ENCODE assay signal across 16 cellular contexts in the genomic region with DNA sequence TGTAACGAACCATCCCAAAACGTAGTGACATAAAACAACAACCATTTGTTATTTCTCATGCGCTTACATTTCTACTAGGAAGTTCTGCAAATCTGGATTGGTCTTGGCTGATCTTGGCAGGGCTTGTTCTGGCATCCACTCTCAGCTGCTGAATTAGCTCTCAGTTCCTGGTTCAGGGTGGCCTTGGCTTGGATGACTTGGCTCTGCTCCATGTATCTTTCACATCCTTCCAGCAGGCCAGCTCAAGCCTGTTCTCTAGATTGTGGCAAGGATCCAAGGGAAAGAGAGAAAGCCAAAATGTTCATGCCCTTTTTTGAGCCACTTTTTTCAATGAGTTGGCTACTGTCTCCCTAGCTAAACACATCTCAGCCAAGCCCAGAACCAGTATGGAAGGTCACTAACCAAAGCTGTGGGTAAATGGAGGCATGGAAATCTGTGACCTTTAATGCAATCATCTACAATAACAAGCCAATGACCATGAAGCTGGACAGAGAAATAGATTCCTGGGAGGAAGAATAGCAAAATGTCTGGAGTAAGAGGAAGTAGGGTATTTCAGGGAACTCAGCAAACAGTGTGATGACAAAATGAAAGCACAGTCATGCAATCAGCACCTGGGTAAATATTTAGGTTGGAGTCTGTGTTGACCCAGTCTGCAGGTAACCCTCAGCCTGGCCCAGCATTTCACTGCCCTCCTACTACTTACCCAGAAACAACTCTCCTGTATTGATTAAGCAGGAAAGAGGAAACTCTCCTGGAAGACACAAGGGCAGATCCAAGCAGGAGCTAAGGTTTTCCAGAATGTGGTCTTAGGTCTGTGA. TPM values are rescaled to one million over a fixed set of nuclear protein-coding genes. Genes with fewer than 3 reads are reported as not detected.
DNase-seq lines count a peak whose midpoint lies in the region; ATAC-seq and TF ChIP-seq lines count a peak whose summit lies in the region.
"Had no signal": no experiment of that assay in that cellular context is flagged by ENCODE, and none has a peak within 500 bp of the region (broad histone marks: within the 10 kb centered on the region; RNA-seq: fewer than 3 reads in every experiment).

No MANE protein-coding gene starts in this region.

- no peak overlapping the region for H3K9ac ChIP-seq in neural progenitor cell
- H3K9ac ChIP-seq: BLaER1 treated with 17β-estradiol and CSF1 and Interleukin-3, amounts not matched to agents 10 nM and 100 nM; KMS-11 had no signal

- no peak overlapping the region for H3K27ac ChIP-seq in neural progenitor cell
- H3K27ac ChIP-seq: BLaER1 treated with 17β-estradiol and CSF1 and Interleukin-3, amounts not matched to agents 10 nM and 100 nM; KMS-11 had no signal

- no peak overlapping the region for H3K4me2 ChIP-seq in neural progenitor cell
- H3K4me2 ChIP-seq: BLaER1 treated with 17β-estradiol and CSF1 and Interleukin-3, amounts not matched to agents 10 nM and 100 nM; KMS-11 had no signal

- H3F3A ChIP-seq in neural progenitor cell (ENCODE audit: low read depth), result no peaks in the 10 kb centered on the region

- no peak overlapping the region for H3K4me3 Mint-ChIP-seq in neural progenitor cell
- no peak overlapping the region for H3K4me3 Mint-ChIP-seq in WTC11

- H3K27ac Mint-ChIP-seq in neural progenitor cell (no peak overlapping the region), WTC11 (no peak overlapping the region)

- H3K4me3 ChIP-seq in neural progenitor cell, result no peak overlapping the region
- H3K4me3 ChIP-seq: BLaER1 treated with 17β-estradiol and CSF1 and Interleukin-3, amounts not matched to agents 10 nM and 100 nM had no signal

- H3K4me1 Mint-ChIP-seq in neural progenitor cell, result no peaks in the 10 kb centered on the region
- no peaks in the 10 kb centered on the region for H3K4me1 Mint-ChIP-seq in WTC11

- H2AFZ ChIP-seq in neural progenitor cell (replicated peaks), result no peak overlapping the region

- H3K36me3 Mint-ChIP-seq in neural progenitor cell (no peaks in the 10 kb centered on the region), WTC11 (no peaks in the 10 kb centered on the region)

- no peaks in the 10 kb centered on the region for H3K79me2 ChIP-seq in neural progenitor cell (ENCODE audit: low read depth)

- CTCF ChIA-PET in WTC11 (lab: Charles Lee), result interaction anchor here (0.8 to 0.9 kb wide), 2 partner anchors 11 to 40 kb away, joined by 4 to 5 read pairs; no protein-coding TSS in a partner anchor

- no peaks in the 10 kb centered on the region for H3K36me3 ChIP-seq in neural progenitor cell
- H3K36me3 ChIP-seq: BLaER1 treated with 17β-estradiol and CSF1 and Interleukin-3, amounts not matched to agents 10 nM and 100 nM had no signal

- no peaks in the 10 kb centered on the region for H3K9me3 ChIP-seq in neural progenitor cell (ENCODE audit: low read depth)

- no peaks in the 10 kb centered on the region for H3K27me3 ChIP-seq in neural progenitor cell
- H3K27me3 ChIP-seq: BLaER1 treated with 17β-estradiol and CSF1 and Interleukin-3, amounts not matched to agents 10 nM and 100 nM had no signal

- ATAC-seq in WTC11 (no peak), GM21737 (IDR thresholded peaks at IDR 0.05; ENCODE audit: unreplicated experiment) (no peak)

- H3K27me3 Mint-ChIP-seq in neural progenitor cell (ENCODE audit: insufficient read depth, low read depth) (no peaks in the 10 kb centered on the region), WTC11 (ENCODE audit: low read depth) (no peaks in the 10 kb centered on the region; the same call in 1 of the 2 replicates)

- POLR2A ChIA-PET in WTC11 (lab: Charles Lee), result no interaction called here

- H3K9me3 Mint-ChIP-seq in neural progenitor cell (no peaks in the 10 kb centered on the region), WTC11 (peaks cover 3% of the 10 kb centered on the region; the same call in 1 of the 2 replicates)

- no peaks in the 10 kb centered on the region for H4K20me1 ChIP-seq in neural progenitor cell (ENCODE audit: low read depth)
- H4K20me1 ChIP-seq: BLaER1 treated with 17β-estradiol and CSF1 and Interleukin-3, amounts not matched to agents 10 nM and 100 nM had no signal

- no peak for TF ChIP-seq CTCF in neural progenitor cell (IDR thresholded peaks at IDR 0.05)
- TF ChIP-seq CTCF in WTC11 (IDR thresholded peaks at IDR 0.05), result no peak

- no peaks in the 10 kb centered on the region for H3K4me1 ChIP-seq in neural progenitor cell
- H3K4me1 ChIP-seq: BLaER1 treated with 17β-estradiol and CSF1 and Interleukin-3, amounts not matched to agents 10 nM and 100 nM had no signal

- DNase-seq in DMS53 treated with DMSO at 0.1 percent for 48 hours (lab: John Stamatoyannopoulos, UW; ENCODE audit: unreplicated experiment), result peak; percentile 94
- peak; percentile 85 for DNase-seq in NCI-H2196 (lab: John Stamatoyannopoulos, UW; ENCODE audit: unreplicated experiment)
- peak; percentile 83 to 97 for DNase-seq in cerebellar nuclear complex (lab: John Stamatoyannopoulos, UW)
- peak; percentile 79 for DNase-seq in mucosa of gallbladder (ENCODE audit: low spot score)
- DNase-seq in neural progenitor cell (ENCODE audit: low spot score), result no peak
- DNase-seq in WTC11 (ENCODE audit: low spot score), result no peak
- no peak for DNase-seq in KG1 (lab: John Stamatoyannopoulos, UW)
- DNase-seq: activated CD8-positive, alpha-beta memory T cell treated with anti-CD3 and anti-CD28 coated beads, Interleukin-2, amount 50 U/mL, for 4 hours; erythroblast; kidney glomerular epithelial cell; OCI-M1; stimulated activated CD4-positive, alpha-beta T cell treated with anti-CD3 and anti-CD28 coated beads, Interleukin-2, amount 100 ng/mL, for 48 hours; T1000 had no signal

TF ChIP-seq in WTC11, 78 proteins besides CTCF, POLR2A, EP300 and RAD21 (continues in another document):
- TF ChIP-seq, protein P1, sequence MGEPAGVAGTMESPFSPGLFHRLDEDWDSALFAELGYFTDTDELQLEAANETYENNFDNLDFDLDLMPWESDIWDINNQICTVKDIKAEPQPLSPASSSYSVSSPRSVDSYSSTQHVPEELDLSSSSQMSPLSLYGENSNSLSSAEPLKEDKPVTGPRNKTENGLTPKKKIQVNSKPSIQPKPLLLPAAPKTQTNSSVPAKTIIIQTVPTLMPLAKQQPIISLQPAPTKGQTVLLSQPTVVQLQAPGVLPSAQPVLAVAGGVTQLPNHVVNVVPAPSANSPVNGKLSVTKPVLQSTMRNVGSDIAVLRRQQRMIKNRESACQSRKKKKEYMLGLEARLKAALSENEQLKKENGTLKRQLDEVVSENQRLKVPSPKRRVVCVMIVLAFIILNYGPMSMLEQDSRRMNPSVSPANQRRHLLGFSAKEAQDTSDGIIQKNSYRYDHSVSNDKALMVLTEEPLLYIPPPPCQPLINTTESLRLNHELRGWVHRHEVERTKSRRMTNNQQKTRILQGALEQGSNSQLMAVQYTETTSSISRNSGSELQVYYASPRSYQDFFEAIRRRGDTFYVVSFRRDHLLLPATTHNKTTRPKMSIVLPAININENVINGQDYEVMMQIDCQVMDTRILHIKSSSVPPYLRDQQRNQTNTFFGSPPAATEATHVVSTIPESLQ (CRISPR knock-in tag; IDR thresholded peaks at IDR 0.05), result no peak
- TF ChIP-seq, protein P2, sequence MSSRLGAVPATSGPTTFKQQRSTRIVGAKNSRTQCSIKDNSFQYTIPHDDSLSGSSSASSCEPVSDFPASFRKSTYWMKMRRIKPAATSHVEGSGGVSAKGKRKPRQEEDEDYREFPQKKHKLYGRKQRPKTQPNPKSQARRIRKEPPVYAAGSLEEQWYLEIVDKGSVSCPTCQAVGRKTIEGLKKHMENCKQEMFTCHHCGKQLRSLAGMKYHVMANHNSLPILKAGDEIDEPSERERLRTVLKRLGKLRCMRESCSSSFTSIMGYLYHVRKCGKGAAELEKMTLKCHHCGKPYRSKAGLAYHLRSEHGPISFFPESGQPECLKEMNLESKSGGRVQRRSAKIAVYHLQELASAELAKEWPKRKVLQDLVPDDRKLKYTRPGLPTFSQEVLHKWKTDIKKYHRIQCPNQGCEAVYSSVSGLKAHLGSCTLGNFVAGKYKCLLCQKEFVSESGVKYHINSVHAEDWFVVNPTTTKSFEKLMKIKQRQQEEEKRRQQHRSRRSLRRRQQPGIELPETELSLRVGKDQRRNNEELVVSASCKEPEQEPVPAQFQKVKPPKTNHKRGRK (CRISPR knock-in tag; IDR thresholded peaks at IDR 0.05; ENCODE audit: borderline replicate concordance), result no peak
- TF ChIP-seq, protein P3, sequence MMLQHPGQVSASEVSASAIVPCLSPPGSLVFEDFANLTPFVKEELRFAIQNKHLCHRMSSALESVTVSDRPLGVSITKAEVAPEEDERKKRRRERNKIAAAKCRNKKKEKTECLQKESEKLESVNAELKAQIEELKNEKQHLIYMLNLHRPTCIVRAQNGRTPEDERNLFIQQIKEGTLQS (CRISPR knock-in tag; conservative IDR thresholded peaks at IDR 0.05), result no peak
- TF ChIP-seq FOXP1 (CRISPR knock-in tag; IDR thresholded peaks at IDR 0.05; ENCODE audit: borderline replicate concordance) (no peak), ZNF416 (CRISPR knock-in tag; IDR thresholded peaks at IDR 0.05) (no peak), SMAD3 (CRISPR knock-in tag; IDR thresholded peaks at IDR 0.05; ENCODE audit: borderline replicate concordance) (no peak), NFE2L1 (CRISPR knock-in tag; IDR thresholded peaks at IDR 0.05) (no peak), ZNF263 (CRISPR knock-in tag; IDR thresholded peaks at IDR 0.05; ENCODE audit: low read depth) (no peak), NFYB (CRISPR knock-in tag; conservative IDR thresholded peaks at IDR 0.05; ENCODE audit: low read depth) (no peak)
- TF ChIP-seq, protein P4, sequence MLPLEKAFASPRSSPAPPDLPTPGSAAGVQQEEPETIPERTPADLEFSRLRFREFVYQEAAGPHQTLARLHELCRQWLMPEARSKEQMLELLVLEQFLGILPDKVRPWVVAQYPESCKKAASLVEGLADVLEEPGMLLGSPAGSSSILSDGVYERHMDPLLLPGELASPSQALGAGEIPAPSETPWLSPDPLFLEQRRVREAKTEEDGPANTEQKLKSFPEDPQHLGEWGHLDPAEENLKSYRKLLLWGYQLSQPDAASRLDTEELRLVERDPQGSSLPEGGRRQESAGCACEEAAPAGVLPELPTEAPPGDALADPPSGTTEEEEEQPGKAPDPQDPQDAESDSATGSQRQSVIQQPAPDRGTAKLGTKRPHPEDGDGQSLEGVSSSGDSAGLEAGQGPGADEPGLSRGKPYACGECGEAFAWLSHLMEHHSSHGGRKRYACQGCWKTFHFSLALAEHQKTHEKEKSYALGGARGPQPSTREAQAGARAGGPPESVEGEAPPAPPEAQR (CRISPR knock-in tag; IDR thresholded peaks at IDR 0.05), result no peak
- TF ChIP-seq, protein P5, sequence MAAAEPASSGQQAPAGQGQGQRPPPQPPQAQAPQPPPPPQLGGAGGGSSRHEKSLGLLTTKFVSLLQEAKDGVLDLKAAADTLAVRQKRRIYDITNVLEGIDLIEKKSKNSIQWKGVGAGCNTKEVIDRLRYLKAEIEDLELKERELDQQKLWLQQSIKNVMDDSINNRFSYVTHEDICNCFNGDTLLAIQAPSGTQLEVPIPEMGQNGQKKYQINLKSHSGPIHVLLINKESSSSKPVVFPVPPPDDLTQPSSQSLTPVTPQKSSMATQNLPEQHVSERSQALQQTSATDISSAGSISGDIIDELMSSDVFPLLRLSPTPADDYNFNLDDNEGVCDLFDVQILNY (CRISPR knock-in tag; IDR thresholded peaks at IDR 0.05), result no peak

RNA-seq across cellular contexts. Expression of a gene that starts 32.7 kb away (rescaled TPM):
- total RNA-seq in mucosa of gallbladder, result 4.3 TPM
- total RNA-seq in neural progenitor cell (ENCODE audit: low replicate concordance), result not detected in 2 replicates
- total RNA-seq in WTC11 (2021), result 0.41 to 0.72 TPM (median 0.57 TPM) in 3 replicates

Comparison
In these comparisons a context has a peak if more than half of its experiments do, and no peak if none do; other contexts are left out.
1. DNase-seq: peak in DMS53 treated with DMSO at 0.1 percent for 48 hours (single experiment), NCI-H2196 (single experiment), cerebellar nuclear complex (2 of 2) and mucosa of gallbladder (single experiment); none in neural progenitor cell (single experiment), WTC11 (single experiment) and KG1 (single experiment).